16 cellular contexts compared by ENCODE assay signal in genomic region chr6:16154904-16155303, GRCh38. TPM values are rescaled to one million over a fixed set of nuclear protein-coding genes. Genes with fewer than 3 reads are reported as not detected.
DNase-seq lines count a peak whose midpoint lies in the region; ATAC-seq and TF ChIP-seq lines count a peak whose summit lies in the region.
"Had no signal": no experiment of that assay in that cellular context is flagged by ENCODE, and none has a peak within 500 bp of the region (broad histone marks: within the 10 kb centered on the region; RNA-seq: fewer than 3 reads in every experiment).

No MANE protein-coding gene starts in this region.

- H3K4me1 ChIP-seq in ACC112 (ENCODE audit: control insufficient read depth, insufficient read depth, low read length, unreplicated experiment) (peaks cover 4% of the 10 kb centered on the region), mucosa of descending colon (ENCODE audit: low read depth) (no peaks in the 10 kb centered on the region), ovary (ENCODE audit: insufficient read depth) (no peaks in the 10 kb centered on the region)
- H3K4me1 ChIP-seq: SJCRH30 had no signal

- H3K36me3 ChIP-seq in ACC112 (ENCODE audit: insufficient read depth, low read length) (no peaks in the 10 kb centered on the region), mucosa of descending colon (ENCODE audit: low read depth) (no peaks in the 10 kb centered on the region), ovary (no peaks in the 10 kb centered on the region)
- H3K36me3 ChIP-seq: SJCRH30 had no signal

- H3K27me3 ChIP-seq in ACC112 (ENCODE audit: insufficient read depth, low read length) = no peaks in the 10 kb centered on the region
- H3K27me3 ChIP-seq in ovary = no peaks in the 10 kb centered on the region
- H3K27me3 ChIP-seq: SJCRH30 had no signal

- H3K9me3 ChIP-seq in mucosa of descending colon (no peaks in the 10 kb centered on the region), ovary (peaks cover 0 to 6% of the 10 kb centered on the region in 2 donors)
- H3K9me3 ChIP-seq: SJCRH30 had no signal

- ATAC-seq in mucosa of descending colon (peak; percentile 31), GM19397 (IDR thresholded peaks at IDR 0.05; ENCODE audit: unreplicated experiment) (no peak), GM21786 (IDR thresholded peaks at IDR 0.05; ENCODE audit: unreplicated experiment) (no peak)
- ATAC-seq: activated naive CD4-positive, alpha-beta T cell treated with anti-CD3 and anti-CD28 coated beads, Interleukin-2, amount 50 U/mL, for 72 hours; GM12878 had no signal

- intact Hi-C loops in mucosa of descending colon (cut with DNase I, micrococcal nuclease) = no loop called here
- intact Hi-C loops in ovary (cut with DNase I) = no loop called here

- DNase-seq in RPMI7951 (ENCODE audit: low read depth) (peak; percentile 67), fibroblast of gingiva (ENCODE audit: low read depth) (peak; percentile 93), mucosa of descending colon (no peak), NK-92 (lab: John Stamatoyannopoulos, UW; ENCODE audit: unreplicated experiment) (no peak), ovary (no peak)
- DNase-seq: effector CD4-positive, alpha-beta T cell; H9; NCI-H1092 treated with DMSO at 0.1 percent for 48 hours; NCI-H446; SJCRH30 had no signal

- H2AFZ ChIP-seq in ACC112 (ENCODE audit: low read length, unreplicated experiment) = no peak overlapping the region

- WGBS in ovary, 3 donors = 46 to 75% (median 73%) methylated on average over 2 of the region's 2 CpGs

- TF ChIP-seq CTCF in mucosa of descending colon (IDR thresholded peaks at IDR 0.05) (no peak), ovary (IDR thresholded peaks at IDR 0.05) (no peak)

- H3K79me2 ChIP-seq in ACC112 (ENCODE audit: control insufficient read depth, insufficient read depth, low read length, unreplicated experiment) = no peaks in the 10 kb centered on the region

- no peak for TF ChIP-seq EP300 in ovary (IDR thresholded peaks at IDR 0.05)

- no peak overlapping the region for H3K4me3 ChIP-seq in ACC112 (ENCODE audit: low read depth, low read length)
- H3K4me3 ChIP-seq in mucosa of descending colon = no peak overlapping the region
- H3K4me3 ChIP-seq in ovary = no peak overlapping the region
- H3K4me3 ChIP-seq: GM12878, SJCRH30, skin epidermis had no signal

- H3K27ac ChIP-seq in ACC112 (ENCODE audit: low read depth, low read length) (peak overlapping the region; percentile 34; the same call in 1 of the 2 replicates), ovary (no peak overlapping the region)
- H3K27ac ChIP-seq: SJCRH30 had no signal

- TF ChIP-seq POLR2A in ovary (IDR thresholded peaks at IDR 0.05) = no peak

RNA-seq across cellular contexts. Expression of gene MYLIP, which starts 26.0 kb away (rescaled TPM):
- 8.3 and 10.0 TPM in 2 replicates for total RNA-seq in RPMI7951 (2014; rRNA removed; shearing (Covaris generic))
- 10 to 100 TPM; 22.7 to 64.4 (median 40.3) TPM for total RNA-seq in mucosa of descending colon
- 10 to 100 TPM; 11.0 to 45.4 (median 34.3) TPM for total RNA-seq in ovary
- 10 to 100 TPM; 39.3 to 41.0 TPM for polyA plus RNA-seq in ovary

Comparison
In these comparisons a context has a peak if more than half of its experiments do, and no peak if none do; other contexts are left out.
1. DNase-seq: peak in RPMI7951 (single experiment) and fibroblast of gingiva (single experiment); none in mucosa of descending colon (0 of 3), NK-92 (single experiment) and ovary (0 of 5).